ENCODE assay signal across 12 cellular contexts in genomic region chr13:33797622-33798021, GRCh38. TPM values are rescaled to one million over a fixed set of nuclear protein-coding genes. Genes with fewer than 3 reads are reported as not detected.
DNase-seq lines count a peak whose midpoint lies in the region; ATAC-seq, FAIRE-seq and TF ChIP-seq lines count a peak whose summit lies in the region.
"Had no signal": no experiment of that assay in that cellular context is flagged by ENCODE, and none has a peak within 500 bp of the region (broad histone marks: within the 10 kb centered on the region; RNA-seq: fewer than 3 reads in every experiment).

No MANE protein-coding gene starts in this region.

- intact Hi-C loops in PC-9 (cut with micrococcal nuclease; ENCODE audit: unreplicated experiment): no loop called here

- no peak overlapping the region for H3K27ac ChIP-seq in PC-9
- H3K27ac ChIP-seq: cardiac muscle cell had no signal

- CTCF ChIA-PET in PC-9 (lab: Charles Lee): interaction anchor here (0.6 kb wide), 1 partner anchor 1212 kb away, joined by 7 read pairs; the partner anchor contains the start of gene PDS5B

- H3K27me3 ChIP-seq in PC-9 (ENCODE audit: insufficient read depth, low read depth) (no peaks in the 10 kb centered on the region), skeletal muscle satellite cell (ENCODE audit: control insufficient read depth, insufficient read depth, low read length) (peaks cover 3% of the 10 kb centered on the region)
- H3K27me3 ChIP-seq: cardiac muscle cell had no signal

- H3K9me3 ChIP-seq in PC-9 (ENCODE audit: insufficient read depth, low read depth) (no peaks in the 10 kb centered on the region), skeletal muscle satellite cell (replicated peaks; ENCODE audit: low read length) (no peaks in the 10 kb centered on the region)

- TF ChIP-seq CTCF in PC-9 (conservative IDR thresholded peaks at IDR 0.05) (no peak), foreskin fibroblast (IDR thresholded peaks at IDR 0.05; ENCODE audit: low read depth, low read length) (no peak)

- H3K4me3 ChIP-seq in PC-9: no peak overlapping the region
- H3K4me3 ChIP-seq in foreskin fibroblast (ENCODE audit: low read depth in 1 of 2, low read length in 2 of 2): peak overlapping the region in 1 of 2 donors; percentile 42
- peak overlapping the region; percentile 59 for H3K4me3 ChIP-seq in skeletal muscle satellite cell (ENCODE audit: low read length)
- H3K4me3 ChIP-seq: cardiac muscle cell had no signal

- H3K9me2 ChIP-seq in PC-9 (ENCODE audit: insufficient read depth): no peaks in the 10 kb centered on the region

- H3K79me2 ChIP-seq in PC-9 (ENCODE audit: low read depth): no peaks in the 10 kb centered on the region

- H2AFZ ChIP-seq in PC-9: 0 out of 2 replicates have a peak overlapping the region, but pooled peaks have one; percentile 39

- BruUV-seq in PC-9 (replicated peaks; lab: Mats Ljungman, UMichigan): no TSS peak

- FAIRE-seq in RCC 7860 (lab: Jason Lieb, UNC): no peak
- FAIRE-seq: HTR-8/SVneo had no signal

- H3K4me2 ChIP-seq in PC-9 (no peak overlapping the region), skeletal muscle satellite cell (ENCODE audit: low read length) (peak overlapping the region; percentile 77)

- peak; percentile 57 for ATAC-seq in GM21360 (IDR thresholded peaks at IDR 0.05; ENCODE audit: unreplicated experiment)
- ATAC-seq: Panc1 had no signal

- H3F3A ChIP-seq in PC-9 (ENCODE audit: insufficient read depth, low read depth): no peaks in the 10 kb centered on the region

- no peaks in the 10 kb centered on the region for H3K36me3 ChIP-seq in PC-9 (ENCODE audit: low read depth)
- H3K36me3 ChIP-seq in skeletal muscle satellite cell (ENCODE audit: insufficient read depth, low read length): no peaks in the 10 kb centered on the region
- H3K36me3 ChIP-seq: cardiac muscle cell had no signal

- no peak overlapping the region for H3K9ac ChIP-seq in skeletal muscle satellite cell (ENCODE audit: low read depth, low read length)

- no peak for DNase-seq in PC-9
- peak; percentile 24 to 51 for DNase-seq in foreskin fibroblast
- no peak for DNase-seq in stimulated activated CD8-positive, alpha-beta memory T cell treated with anti-CD3 and anti-CD28 coated beads, Interleukin-4, amount 100 ng/mL, for 48 hours
- no peak for DNase-seq in activated gamma-delta T cell treated with Interleukin-2 at 50 U/mL for 16 hours
- DNase-seq in RCC 7860 (ENCODE audit: low spot score): no peak
- DNase-seq in NCI-H1105 treated with DMSO at 0.1 percent for 48 hours (lab: John Stamatoyannopoulos, UW): no peak
- DNase-seq: activated CD8-positive, alpha-beta memory T cell treated with anti-CD3 and anti-CD28 coated beads for 24 hours had no signal

- POLR2A ChIA-PET in PC-9 (lab: Charles Lee; ENCODE audit: unreplicated experiment): interaction anchor here (0.7 kb wide), 1 partner anchor 1814 kb away, joined by 5 read pairs; no protein-coding TSS in a partner anchor

- H3K4me1 ChIP-seq in PC-9 (replicated peaks; ENCODE audit: insufficient read depth) (no peaks in the 10 kb centered on the region), skeletal muscle satellite cell (ENCODE audit: control insufficient read depth, insufficient read depth, low read length) (peaks cover 16% of the 10 kb centered on the region)

- no peaks in the 10 kb centered on the region for H4K20me1 ChIP-seq in PC-9 (ENCODE audit: insufficient read depth)

RNA-seq across cellular contexts. Expression of gene RFC3, which starts 20.3 kb away (rescaled TPM):
- total RNA-seq in PC-9 (2021): 14.2 and 20.4 TPM in 2 replicates
- total RNA-seq in skeletal muscle satellite cell (2012; rRNA removed): 19.8 and 22.5 TPM in 2 replicates

Comparison
In these comparisons a context has a peak if more than half of its experiments do, and no peak if none do; other contexts are left out.
1. DNase-seq: peak in foreskin fibroblast (2 of 2); none in PC-9 (0 of 2), stimulated activated CD8-positive, alpha-beta memory T cell treated with anti-CD3 and anti-CD28 coated beads, Interleukin-4, amount 100 ng/mL, for 48 hours (single experiment), activated gamma-delta T cell treated with Interleukin-2 at 50 U/mL for 16 hours (single experiment), RCC 7860 (single experiment) and NCI-H1105 treated with DMSO at 0.1 percent for 48 hours (single experiment).